In genomic region chrX:109847257-109848187, GRCh38 we compare ENCODE assay signal across 1 cellular context.
TF ChIP-seq lines count a peak whose summit lies in the region.

No MANE protein-coding gene starts in this region.

TF ChIP-seq in K562, 482 proteins besides CTCF, POLR2A, EP300 and RAD21 (continued from another document and continues in another):
- TF ChIP-seq, protein P1, sequence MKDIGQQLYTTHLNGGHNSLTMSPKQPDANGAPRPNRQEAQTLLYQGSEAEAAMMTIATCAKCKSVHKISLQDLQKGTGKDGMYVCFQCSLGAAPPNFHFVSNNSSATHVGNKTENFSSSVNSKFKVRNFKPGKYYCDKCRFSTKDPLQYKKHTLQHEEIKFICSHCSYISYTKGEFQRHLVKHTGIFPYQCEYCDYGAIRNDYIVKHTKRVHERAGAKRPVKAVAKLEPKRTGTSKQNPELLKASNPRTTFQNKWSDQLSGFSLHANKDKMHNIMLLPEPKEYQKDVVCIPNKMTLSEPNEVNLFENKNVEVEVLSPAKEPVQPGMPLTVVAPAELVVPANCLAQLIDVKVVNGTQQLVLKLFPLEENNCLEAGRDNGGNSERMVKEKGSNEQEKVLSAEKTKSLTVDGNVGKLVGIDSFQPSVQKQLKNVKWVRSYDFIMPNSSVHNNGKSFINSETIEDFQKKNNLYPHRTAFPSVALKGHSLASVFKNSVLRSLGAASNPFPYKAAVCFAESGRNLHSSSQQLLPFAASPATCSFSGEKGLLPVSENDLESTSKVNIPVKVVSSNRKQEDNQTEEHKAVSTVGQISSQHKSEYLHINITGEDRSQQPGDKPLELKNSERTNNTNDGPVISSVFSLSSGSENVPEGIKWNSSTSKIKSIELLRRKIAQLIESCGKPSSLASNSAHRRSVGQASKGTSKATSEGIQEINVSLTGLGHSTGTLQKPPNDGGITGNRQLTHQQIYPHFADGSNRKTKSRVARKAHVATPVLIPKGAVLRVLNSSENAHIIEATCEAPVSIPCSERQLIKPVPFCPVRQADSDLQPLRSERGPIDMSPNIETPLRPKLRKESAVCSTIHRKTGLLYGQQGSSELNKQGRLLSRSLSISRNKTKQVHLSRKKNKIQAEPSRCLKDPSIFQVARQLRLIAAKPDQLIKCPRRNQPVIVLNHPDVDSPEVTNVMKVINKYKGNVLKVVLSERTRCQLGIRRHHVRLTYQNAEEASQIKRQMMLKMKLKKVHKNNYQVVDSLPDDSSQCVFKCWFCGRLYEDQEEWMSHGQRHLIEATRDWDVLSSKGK (CRISPR knock-in tag; IDR thresholded peaks at IDR 0.05) = no peak
- TF ChIP-seq TEAD1 (CRISPR knock-in tag; IDR thresholded peaks at IDR 0.05) = no peak
- TF ChIP-seq ZNF76 (CRISPR knock-in tag; IDR thresholded peaks at IDR 0.05; ENCODE audit: borderline replicate concordance) = no peak
- TF ChIP-seq IRF2 (CRISPR knock-in tag; IDR thresholded peaks at IDR 0.05) = no peak
- no peak for TF ChIP-seq ZBTB49 (CRISPR knock-in tag; IDR thresholded peaks at IDR 0.05; ENCODE audit: borderline replicate concordance)
- no peak for TF ChIP-seq ZFPM2 (CRISPR knock-in tag; IDR thresholded peaks at IDR 0.05)
- TF ChIP-seq THAP12 (CRISPR knock-in tag; IDR thresholded peaks at IDR 0.05) = no peak
- no peak for TF ChIP-seq POLR2G (IDR thresholded peaks at IDR 0.05; ENCODE audit: low read depth, low read length)
- TF ChIP-seq ZBTB8A (IDR thresholded peaks at IDR 0.05; ENCODE audit: partially characterized antibody) = no peak
- TF ChIP-seq, protein P2, sequence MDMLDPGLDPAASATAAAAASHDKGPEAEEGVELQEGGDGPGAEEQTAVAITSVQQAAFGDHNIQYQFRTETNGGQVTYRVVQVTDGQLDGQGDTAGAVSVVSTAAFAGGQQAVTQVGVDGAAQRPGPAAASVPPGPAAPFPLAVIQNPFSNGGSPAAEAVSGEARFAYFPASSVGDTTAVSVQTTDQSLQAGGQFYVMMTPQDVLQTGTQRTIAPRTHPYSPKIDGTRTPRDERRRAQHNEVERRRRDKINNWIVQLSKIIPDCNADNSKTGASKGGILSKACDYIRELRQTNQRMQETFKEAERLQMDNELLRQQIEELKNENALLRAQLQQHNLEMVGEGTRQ (CRISPR knock-in tag; IDR thresholded peaks at IDR 0.05) = no peak
- TF ChIP-seq MECOM (CRISPR knock-in tag; IDR thresholded peaks at IDR 0.05) = no peak
- TF ChIP-seq ATF1 (CRISPR knock-in tag; IDR thresholded peaks at IDR 0.05) = no peak
- TF ChIP-seq ATF1 (tag; IDR thresholded peaks at IDR 0.05) = no peak
- TF ChIP-seq DNMT1 (IDR thresholded peaks at IDR 0.05) = no peak
- TF ChIP-seq HOXB6 (CRISPR knock-in tag; IDR thresholded peaks at IDR 0.05; ENCODE audit: borderline replicate concordance) = no peak
- no peak for TF ChIP-seq SMARCA5 (IDR thresholded peaks at IDR 0.05)
- no peak for TF ChIP-seq SMAD2 (IDR thresholded peaks at IDR 0.05; ENCODE audit: low read depth, low read length)
- TF ChIP-seq SIN3A (IDR thresholded peaks at IDR 0.05; ENCODE audit: borderline replicate concordance in 2 of 2, control insufficient read depth in 1 of 2, low read depth in 2 of 2, low read length in 2 of 2) = no peak
- TF ChIP-seq SRSF3 (IDR thresholded peaks at IDR 0.05; ENCODE audit: insufficient read depth, low read length) = no peak
- no peak; the same call in 1 of the 2 replicates for TF ChIP-seq TEAD4 (IDR thresholded peaks at IDR 0.05; ENCODE audit: low read length)
- TF ChIP-seq TEAD4 (CRISPR knock-in tag; IDR thresholded peaks at IDR 0.05; ENCODE audit: borderline replicate concordance) = no peak
- no peak for TF ChIP-seq LCOR (CRISPR knock-in tag; IDR thresholded peaks at IDR 0.05)
- no peak for TF ChIP-seq BCOR (IDR thresholded peaks at IDR 0.05)
- no peak for TF ChIP-seq EHMT2 (IDR thresholded peaks at IDR 0.05)
- TF ChIP-seq SREBF1 (IDR thresholded peaks at IDR 0.05; ENCODE audit: borderline replicate concordance, low read depth, low read length) = no peak
- no peak for TF ChIP-seq ZNF445 (CRISPR knock-in tag; IDR thresholded peaks at IDR 0.05; ENCODE audit: low read depth)
- no peak for TF ChIP-seq ERF (CRISPR knock-in tag; IDR thresholded peaks at IDR 0.05)
- TF ChIP-seq HNRNPLL (IDR thresholded peaks at IDR 0.05; ENCODE audit: low read depth, low read length, poor library complexity, severe bottlenecking) = no peak
- TF ChIP-seq CHD7 (IDR thresholded peaks at IDR 0.05; ENCODE audit: low read depth, low read length) = no peak
- no peak for TF ChIP-seq RBM34 (IDR thresholded peaks at IDR 0.05; ENCODE audit: borderline replicate concordance, insufficient read depth, low read length)
- no peak for TF ChIP-seq SMARCB1 (IDR thresholded peaks at IDR 0.05; ENCODE audit: insufficient read length, low read depth)
- TF ChIP-seq MCM7 (IDR thresholded peaks at IDR 0.05) = no peak
- 0 out of 2 replicates have a peak, but pooled peaks have one; percentile 12 for TF ChIP-seq NCOR1 (IDR thresholded peaks at IDR 0.05)
- TF ChIP-seq, protein P3, sequence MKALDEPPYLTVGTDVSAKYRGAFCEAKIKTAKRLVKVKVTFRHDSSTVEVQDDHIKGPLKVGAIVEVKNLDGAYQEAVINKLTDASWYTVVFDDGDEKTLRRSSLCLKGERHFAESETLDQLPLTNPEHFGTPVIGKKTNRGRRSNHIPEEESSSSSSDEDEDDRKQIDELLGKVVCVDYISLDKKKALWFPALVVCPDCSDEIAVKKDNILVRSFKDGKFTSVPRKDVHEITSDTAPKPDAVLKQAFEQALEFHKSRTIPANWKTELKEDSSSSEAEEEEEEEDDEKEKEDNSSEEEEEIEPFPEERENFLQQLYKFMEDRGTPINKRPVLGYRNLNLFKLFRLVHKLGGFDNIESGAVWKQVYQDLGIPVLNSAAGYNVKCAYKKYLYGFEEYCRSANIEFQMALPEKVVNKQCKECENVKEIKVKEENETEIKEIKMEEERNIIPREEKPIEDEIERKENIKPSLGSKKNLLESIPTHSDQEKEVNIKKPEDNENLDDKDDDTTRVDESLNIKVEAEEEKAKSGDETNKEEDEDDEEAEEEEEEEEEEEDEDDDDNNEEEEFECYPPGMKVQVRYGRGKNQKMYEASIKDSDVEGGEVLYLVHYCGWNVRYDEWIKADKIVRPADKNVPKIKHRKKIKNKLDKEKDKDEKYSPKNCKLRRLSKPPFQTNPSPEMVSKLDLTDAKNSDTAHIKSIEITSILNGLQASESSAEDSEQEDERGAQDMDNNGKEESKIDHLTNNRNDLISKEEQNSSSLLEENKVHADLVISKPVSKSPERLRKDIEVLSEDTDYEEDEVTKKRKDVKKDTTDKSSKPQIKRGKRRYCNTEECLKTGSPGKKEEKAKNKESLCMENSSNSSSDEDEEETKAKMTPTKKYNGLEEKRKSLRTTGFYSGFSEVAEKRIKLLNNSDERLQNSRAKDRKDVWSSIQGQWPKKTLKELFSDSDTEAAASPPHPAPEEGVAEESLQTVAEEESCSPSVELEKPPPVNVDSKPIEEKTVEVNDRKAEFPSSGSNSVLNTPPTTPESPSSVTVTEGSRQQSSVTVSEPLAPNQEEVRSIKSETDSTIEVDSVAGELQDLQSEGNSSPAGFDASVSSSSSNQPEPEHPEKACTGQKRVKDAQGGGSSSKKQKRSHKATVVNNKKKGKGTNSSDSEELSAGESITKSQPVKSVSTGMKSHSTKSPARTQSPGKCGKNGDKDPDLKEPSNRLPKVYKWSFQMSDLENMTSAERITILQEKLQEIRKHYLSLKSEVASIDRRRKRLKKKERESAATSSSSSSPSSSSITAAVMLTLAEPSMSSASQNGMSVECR (CRISPR knock-in tag; IDR thresholded peaks at IDR 0.05) = no peak
- no peak for TF ChIP-seq TSC22D4 (tag; IDR thresholded peaks at IDR 0.05)
